ENCODE assay signal across 11 cellular contexts in the genomic region with DNA sequence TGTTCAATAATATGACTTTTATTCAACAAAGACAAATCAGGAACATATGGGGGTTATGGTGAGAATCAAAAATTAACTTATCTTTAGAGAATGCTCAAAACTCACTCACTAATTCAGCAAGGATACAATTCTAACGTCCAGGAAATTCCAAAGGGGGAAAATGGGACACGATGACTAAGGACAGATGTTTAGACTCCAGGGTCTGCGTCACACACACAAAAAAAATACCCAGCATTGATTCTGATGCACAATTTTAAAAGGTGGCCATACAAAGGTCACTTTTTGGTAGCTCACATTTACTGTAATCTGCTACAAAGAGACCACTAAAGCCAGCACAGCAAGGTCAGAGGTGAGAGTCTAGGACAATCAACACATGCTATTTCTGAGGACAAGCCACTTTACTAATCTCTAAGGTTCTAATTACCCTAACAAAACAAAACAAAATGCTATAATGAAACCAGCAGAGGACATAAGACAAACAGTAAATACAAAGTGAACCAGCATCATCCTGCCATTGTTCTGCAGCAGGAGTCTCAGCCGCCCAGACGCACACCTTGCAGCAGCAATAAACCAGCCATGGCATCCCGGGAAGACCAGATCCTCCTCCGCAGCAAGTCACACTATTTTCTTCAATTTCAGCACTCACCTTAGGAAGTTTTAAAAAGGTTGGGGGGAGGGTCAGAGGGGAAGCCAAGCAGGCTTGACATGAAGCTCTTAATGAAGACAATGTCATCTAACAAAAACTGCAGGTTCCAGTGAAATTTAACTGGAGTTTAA. TPM values are rescaled to one million over a fixed set of nuclear protein-coding genes. Genes with fewer than 3 reads are reported as not detected.
DNase-seq lines count a peak whose midpoint lies in the region; ATAC-seq, FAIRE-seq and TF ChIP-seq lines count a peak whose summit lies in the region.
"Had no signal": no experiment of that assay in that cellular context is flagged by ENCODE, and none has a peak within 500 bp of the region (broad histone marks: within the 10 kb centered on the region; RNA-seq: fewer than 3 reads in every experiment).

No MANE protein-coding gene starts in this region.

- no peaks in the 10 kb centered on the region for H3K27me3 ChIP-seq in H1 (replicated peaks in 1 of 4; ENCODE audit: control insufficient read depth in 3 of 4, extremely low read depth in 1 of 4, insufficient read depth in 3 of 4, low read length in 3 of 4)
- H3K27me3 ChIP-seq in thyroid gland: no peaks in the 10 kb centered on the region

- no peaks in the 10 kb centered on the region for H3K23me2 ChIP-seq in H1 (ENCODE audit: low read depth, low read length)

- H3K9ac ChIP-seq in H1 (replicated peaks in 1 of 4; ENCODE audit: extremely low read depth in 1 of 4, low read depth in 3 of 4, low read length in 3 of 4): no peak overlapping the region

- H3K27ac ChIP-seq in H1 (ENCODE audit: low read depth, low read length): no peak overlapping the region
- H3K27ac ChIP-seq in thyroid gland: no peak overlapping the region

- H2BK20ac ChIP-seq in H1 (ENCODE audit: low read length): no peak overlapping the region

- no peak for TF ChIP-seq RAD21 in H1 (IDR thresholded peaks at IDR 0.05 in 1 of 2, conservative IDR thresholded peaks at IDR 0.05 in 1 of 2; ENCODE audit: low read depth in 2 of 2, low read length in 2 of 2)

- H3K36me3 ChIP-seq in H1 (ENCODE audit: control insufficient read depth in 2 of 4, insufficient read depth in 4 of 4, low read length in 3 of 4): no peaks in the 10 kb centered on the region
- H3K36me3 ChIP-seq in thyroid gland: no peaks in the 10 kb centered on the region

- H3K14ac ChIP-seq in H1 (ENCODE audit: insufficient read length): no peak overlapping the region

- H3K18ac ChIP-seq in H1 (ENCODE audit: extremely low read depth, low read length): no peak overlapping the region

- no peak overlapping the region for H2BK5ac ChIP-seq in H1 (ENCODE audit: low read depth, low read length)

- H2BK12ac ChIP-seq in H1 (ENCODE audit: low read depth, low read length): no peak overlapping the region

- peak overlapping the region in 1 of 2 experiments; percentile 39; a peak in 1 of 4 replicates for H3K4me2 ChIP-seq in H1 (ENCODE audit: insufficient read depth in 1 of 2, low read depth in 2 of 2, low read length in 2 of 2)

- no peak overlapping the region for H3K23ac ChIP-seq in H1 (ENCODE audit: insufficient read length)

- H4K91ac ChIP-seq in H1 (replicated peaks; ENCODE audit: insufficient read length, low read length): no peak overlapping the region

- H3K9me3 ChIP-seq in H1 (ENCODE audit: insufficient read depth in 2 of 2, low read depth in 1 of 2, low read length in 1 of 2): no peaks in the 10 kb centered on the region; a peak in 1 of 4 replicates
- H3K9me3 ChIP-seq in thyroid gland: no peaks in the 10 kb centered on the region

- WGBS in H1 (ENCODE audit: extremely low coverage in 1 of 2, insufficient coverage in 1 of 2, insufficient read length in 1 of 2, insufficient replicate concordance in 2 of 2, low coverage in 1 of 2, low lambda C conversion rate in 2 of 2, missing lambda C conversion rate in 1 of 2), 2 experiments: 60% methylated on average over 7 of the region's 7 CpGs; no CpG with 5 or more reads in 1 of the 2 experiments
- 69% methylated on average over 7 of the region's 7 CpGs for whole genome bisulfite sequencing in thyroid gland, 2 donors

- no peak overlapping the region for H2AK5ac ChIP-seq in H1 (ENCODE audit: low read depth, low read length)

- no peaks in the 10 kb centered on the region for H3K9me3 Mint-ChIP-seq in nephron progenitor cell
- no peaks in the 10 kb centered on the region for H3K9me3 Mint-ChIP-seq in stimulated activated effector memory CD8-positive, alpha-beta T cell treated with anti-CD3 and anti-CD28 coated beads, Interleukin-12 subunit alpha, Interleukin-12 subunit beta, amount 100 ng/mL, for 72 hours
- H3K9me3 Mint-ChIP-seq: CD4-positive, CD25-positive, alpha-beta regulatory T cell had no signal

- H3K4me1 ChIP-seq in H1 (replicated peaks in 1 of 4; ENCODE audit: control insufficient read depth in 3 of 4, insufficient read depth in 4 of 4, low read length in 3 of 4) (peaks cover 2 to 8% (median 5%) of the 10 kb centered on the region in 4 experiments; a peak in 5 of 7 replicates), thyroid gland (peaks cover 4 to 10% of the 10 kb centered on the region in 2 donors)

- no peak overlapping the region; a peak in 1 of 8 replicates for H3K4me3 ChIP-seq in H1 (ENCODE audit: extremely low read depth in 1 of 4, insufficient read depth in 2 of 4, low read depth in 3 of 4, low read length in 4 of 4)
- H3K4me3 ChIP-seq in thyroid gland (replicated peaks in 1 of 3): no peak overlapping the region

- FAIRE-seq in H1 (lab: Jason Lieb, UNC): peak; percentile 24

- peak overlapping the region; percentile 13 for H3K4me3 Mint-ChIP-seq in nephron progenitor cell
- no peak overlapping the region for H3K4me3 Mint-ChIP-seq in stimulated activated effector memory CD8-positive, alpha-beta T cell treated with anti-CD3 and anti-CD28 coated beads, Interleukin-12 subunit alpha, Interleukin-12 subunit beta, amount 100 ng/mL, for 72 hours
- H3K4me3 Mint-ChIP-seq: CD4-positive, CD25-positive, alpha-beta regulatory T cell had no signal

- no peaks in the 10 kb centered on the region for H3K79me2 ChIP-seq in H1 (ENCODE audit: control insufficient read depth in 1 of 2, insufficient read depth in 2 of 2, low read length in 2 of 2)

- POLR2A ChIA-PET in H1 (lab: Charles Lee; ENCODE audit: partially characterized antibody): no interaction called here

- no peak overlapping the region for H3K56ac ChIP-seq in H1 (replicated peaks; ENCODE audit: insufficient read length, low read depth, low read length)

- intact Hi-C loops in thyroid gland (cut with DNase I): no loop called here

- peak overlapping the region; percentile 13 for H3K27ac Mint-ChIP-seq in nephron progenitor cell
- no peak overlapping the region for H3K27ac Mint-ChIP-seq in stimulated activated effector memory CD8-positive, alpha-beta T cell treated with anti-CD3 and anti-CD28 coated beads, Interleukin-12 subunit alpha, Interleukin-12 subunit beta, amount 100 ng/mL, for 72 hours

- H2BK120ac ChIP-seq in H1 (replicated peaks; ENCODE audit: low read depth, low read length): no peak overlapping the region

- no peak overlapping the region for H2BK15ac ChIP-seq in H1 (ENCODE audit: low read length)

- TF ChIP-seq CTCF in H1 (IDR thresholded peaks at IDR 0.05; ENCODE audit: control extremely low read depth in 1 of 3, insufficient read depth in 1 of 3, low read depth in 1 of 3, low read length in 3 of 3) (no peak), nephron progenitor cell (IDR thresholded peaks at IDR 0.05) (no peak), thyroid gland (IDR thresholded peaks at IDR 0.05) (no peak)

- no peak overlapping the region for H4K5ac ChIP-seq in H1 (ENCODE audit: insufficient read length, low read depth, low read length)

- TF ChIP-seq POLR2A in H1 (IDR thresholded peaks at IDR 0.05; ENCODE audit: control extremely low read depth in 1 of 2, low read depth in 2 of 2, low read length in 2 of 2) (no peak), thyroid gland (IDR thresholded peaks at IDR 0.05) (no peak)

- no peak for TF ChIP-seq EP300 in H1 (IDR thresholded peaks at IDR 0.05; ENCODE audit: borderline replicate concordance in 1 of 2, low read depth in 2 of 2, low read length in 2 of 2)

- peak; percentile 67 for DNase-seq in AG20443 (ENCODE audit: low spot score)
- peak; percentile 29 for DNase-seq in NCI-H146 treated with DMSO at 0.1 percent for 48 hours (lab: John Stamatoyannopoulos, UW; ENCODE audit: unreplicated experiment)
- no peak for DNase-seq in H1 (ENCODE audit: low read depth in 1 of 2, low spot score in 2 of 2)
- DNase-seq in nephron progenitor cell: no peak
- DNase-seq in Ammon's horn (ENCODE audit: low spot score): no peak
- DNase-seq in activated naive CD4-positive, alpha-beta T cell treated with Interleukin-2 at 50 U/mL for 16 hours: no peak
- DNase-seq in thyroid gland: no peak
- DNase-seq in stimulated activated effector memory CD8-positive, alpha-beta T cell treated with anti-CD3 and anti-CD28 coated beads, Interleukin-12 subunit alpha, Interleukin-12 subunit beta, amount 100 ng/mL, for 72 hours (ENCODE audit: low spot score in 2 of 2): no peak
- DNase-seq: activated effector memory CD4-positive, alpha-beta T cell treated with anti-CD3 and anti-CD28 coated beads, Interleukin-2, amount 50 U/mL, for 16 hours; CD4-positive, CD25-positive, alpha-beta regulatory T cell; NCI-H1694 had no signal

- H3K36me3 Mint-ChIP-seq in nephron progenitor cell (ENCODE audit: low read depth): peaks cover 11% of the 10 kb centered on the region
- H3K36me3 Mint-ChIP-seq in stimulated activated effector memory CD8-positive, alpha-beta T cell treated with anti-CD3 and anti-CD28 coated beads, Interleukin-12 subunit alpha, Interleukin-12 subunit beta, amount 100 ng/mL, for 72 hours: no peaks in the 10 kb centered on the region

- no peak overlapping the region for H2AFZ ChIP-seq in H1 (ENCODE audit: low read length)

- no peaks in the 10 kb centered on the region for H4K20me1 ChIP-seq in H1 (replicated peaks in 1 of 2; ENCODE audit: control insufficient read depth in 1 of 2, insufficient read depth in 2 of 2, low read length in 2 of 2)

- CTCF ChIA-PET in H1 (lab: Charles Lee; ENCODE audit: partially characterized antibody): interaction anchor here (0.9 to 2.4 kb wide), 5 partner anchors 10 to 29 kb away, joined by 3 to 10 read pairs (median 3); no protein-coding TSS in a partner anchor

- H3K79me1 ChIP-seq in H1 (ENCODE audit: low read depth, low read length): no peaks in the 10 kb centered on the region; the same call in 1 of the 2 replicates

- no peak overlapping the region for H3K4ac ChIP-seq in H1 (replicated peaks; ENCODE audit: insufficient read length, low read depth, low read length)

- H4K8ac ChIP-seq in H1 (ENCODE audit: extremely low read depth, insufficient read depth, low read length): no peak overlapping the region

- peaks cover 18% of the 10 kb centered on the region for H3K4me1 Mint-ChIP-seq in nephron progenitor cell
- peaks cover 31% of the 10 kb centered on the region for H3K4me1 Mint-ChIP-seq in stimulated activated effector memory CD8-positive, alpha-beta T cell treated with anti-CD3 and anti-CD28 coated beads, Interleukin-12 subunit alpha, Interleukin-12 subunit beta, amount 100 ng/mL, for 72 hours

- no peaks in the 10 kb centered on the region for H3K27me3 Mint-ChIP-seq in nephron progenitor cell (ENCODE audit: low read depth, poor library complexity)
- H3K27me3 Mint-ChIP-seq: CD4-positive, CD25-positive, alpha-beta regulatory T cell had no signal

- ATAC-seq in stimulated activated effector memory CD8-positive, alpha-beta T cell treated with anti-CD3 and anti-CD28 coated beads, Interleukin-12 subunit alpha, Interleukin-12 subunit beta, amount 100 ng/mL, for 72 hours: no peak

RNA-seq across cellular contexts. Expression of a gene that starts 57.8 kb away (rescaled TPM):
- 9.5 and 10.9 TPM in 2 replicates for total RNA-seq in H1 (2021; fragmentation: NEBNext Ultra II Directional; extraction: Animal tissue kit (Norgen Biotek cat#: 25700))
- 1.3 and 1.6 TPM in 2 replicates for polyA plus RNA-seq in H1 (2011; rRNA removed)
- 2.1 TPM for polyA plus RNA-seq in H1 (2011; cell fraction: cytosol; rRNA removed)
- polyA plus RNA-seq in H1 (2011; cell fraction: nucleus; rRNA removed): 3.8 TPM
- 4.6 to 7.9 TPM (median 5.3 TPM) in 4 replicates for polyA plus RNA-seq in H1 (2012, experiment 1 of 2)
- polyA plus RNA-seq in H1 (2012, experiment 2 of 2): 0.39 TPM
- 4.8 TPM for polyA plus RNA-seq in H1 (2013, experiment 1 of 2)
- 5.7 TPM for polyA plus RNA-seq in H1 (2013, experiment 2 of 2)
- 17.7 and 22.7 TPM in 2 replicates for polyA minus RNA-seq in H1 (2011; rRNA and poly(A)+ RNA removed)
- 11.2 TPM for polyA minus RNA-seq in H1 (2011; cell fraction: cytosol; rRNA and poly(A)+ RNA removed)
- polyA minus RNA-seq in H1 (2011; cell fraction: nucleus; rRNA and poly(A)+ RNA removed): 17.5 TPM
- 10 to 100 TPM; 10.3 to 18.7 (median 11.3) TPM for total RNA-seq in thyroid gland

Comparison
In these comparisons a context has a peak if more than half of its experiments do, and no peak if none do; other contexts are left out.
1. DNase-seq: peak in AG20443 (single experiment) and NCI-H146 treated with DMSO at 0.1 percent for 48 hours (single experiment); none in H1 (0 of 2), nephron progenitor cell (single experiment), Ammon's horn (single experiment), activated naive CD4-positive, alpha-beta T cell treated with Interleukin-2 at 50 U/mL for 16 hours (single experiment), thyroid gland (0 of 2) and stimulated activated effector memory CD8-positive, alpha-beta T cell treated with anti-CD3 and anti-CD28 coated beads, Interleukin-12 subunit alpha, Interleukin-12 subunit beta, amount 100 ng/mL, for 72 hours (0 of 2).